Comparison of ENCODE assay signal across 10 cellular contexts in genomic region chr4:124641715-124642380, GRCh38.
DNase-seq lines count a peak whose midpoint lies in the region; ATAC-seq and TF ChIP-seq lines count a peak whose summit lies in the region.
"Had no signal": no experiment of that assay in that cellular context is flagged by ENCODE, and none has a peak within 500 bp of the region (broad histone marks: within the 10 kb centered on the region; RNA-seq: fewer than 3 reads in every experiment).

No MANE protein-coding gene starts in this region.

- H3K27ac Mint-ChIP-seq in nephron progenitor cell, result no peak overlapping the region

- peak; percentile 55 for ATAC-seq in HG03159 (IDR thresholded peaks at IDR 0.05; ENCODE audit: unreplicated experiment)
- no peak for ATAC-seq in GM21619 (IDR thresholded peaks at IDR 0.05; ENCODE audit: unreplicated experiment)

- DNase-seq in EH (ENCODE audit: low read depth), result peak; percentile 80
- peak; percentile 47 for DNase-seq in SIG-M5 (lab: John Stamatoyannopoulos, UW)
- peak; percentile 94 for DNase-seq in glomerular visceral epithelial cell (ENCODE audit: extremely low spot score)
- no peak for DNase-seq in NCI-H2029 (lab: John Stamatoyannopoulos, UW)
- no peak for DNase-seq in stimulated activated CD4-positive, alpha-beta T cell treated with anti-CD3 and anti-CD28 coated beads, Interleukin-4, amount 100 ng/mL, for 24 hours
- DNase-seq in nephron progenitor cell, result no peak
- DNase-seq: activated CD4-positive, alpha-beta T cell treated with anti-CD3 and anti-CD28 coated beads, Interleukin-2, amount 50 U/mL, for 48 hours; NCI-H1694 treated with DMSO at 0.1 percent for 48 hours had no signal

- no peak for TF ChIP-seq CTCF in nephron progenitor cell (IDR thresholded peaks at IDR 0.05)

- H3K4me1 Mint-ChIP-seq in nephron progenitor cell, result peaks cover 7% of the 10 kb centered on the region

- no peaks in the 10 kb centered on the region for H3K36me3 Mint-ChIP-seq in nephron progenitor cell (ENCODE audit: low read depth)

- no peak overlapping the region for H3K4me3 Mint-ChIP-seq in nephron progenitor cell

- H3K27me3 Mint-ChIP-seq in nephron progenitor cell (ENCODE audit: low read depth, poor library complexity), result no peaks in the 10 kb centered on the region

- no peaks in the 10 kb centered on the region for H3K9me3 Mint-ChIP-seq in nephron progenitor cell

Comparison
In these comparisons a context has a peak if more than half of its experiments do, and no peak if none do; other contexts are left out.
1. DNase-seq: peak in EH (single experiment), SIG-M5 (single experiment) and glomerular visceral epithelial cell (single experiment); none in NCI-H2029 (single experiment), stimulated activated CD4-positive, alpha-beta T cell treated with anti-CD3 and anti-CD28 coated beads, Interleukin-4, amount 100 ng/mL, for 24 hours (single experiment) and nephron progenitor cell (single experiment).